Comparison of ENCODE assay signal across 21 cellular contexts in genomic region chr18:75405341-75405740, GRCh38. TPM values are rescaled to one million over a fixed set of nuclear protein-coding genes. Genes with fewer than 3 reads are reported as not detected.
"Had no signal": no experiment of that assay in that cellular context is flagged by ENCODE, and none has a peak within 500 bp of the region (broad histone marks: within the 10 kb centered on the region; RNA-seq: fewer than 3 reads in every experiment).

No MANE protein-coding gene starts in this region.

- H3K27ac Mint-ChIP-seq: progenitor cell of endocrine pancreas had no signal

- DNase-seq: activated naive CD4-positive, alpha-beta T cell; caudate nucleus; head of caudate nucleus; kidney glomerular epithelial cell; lower lobe of right lung; midbrain; right cardiac atrium; small intestine; stimulated activated CD4-positive, alpha-beta T cell treated with anti-CD3 and anti-CD28 coated beads, Interleukin-4, amount 100 ng/mL, for 4 hours; stimulated activated CD8-positive, alpha-beta memory T cell treated with anti-CD3 and anti-CD28 coated beads, Interleukin-4, amount 100 ng/mL, for 48 hours; stimulated activated naive CD4-positive, alpha-beta T cell treated with Interleukin-2 at 50 U/mL for 16 hours; trophoblast cell had no signal

- ATAC-seq: activated CD4-positive, CD25-positive, alpha-beta regulatory T cell treated with anti-CD3 and anti-CD28 coated beads, Interleukin-2, amount 50 U/mL, for 24 hours; lower lobe of right lung; right cardiac atrium had no signal

- H3K9me3 ChIP-seq: esophagus muscularis mucosa, lower lobe of right lung had no signal

- H3K4me3 ChIP-seq: coronary artery, esophagus muscularis mucosa, lower lobe of right lung had no signal

RNA-seq across cellular contexts. Expression of gene SMIM21, which starts 22.2 kb away (rescaled TPM):
- total RNA-seq: activated CD8-positive, alpha-beta memory T cell treated with anti-CD3 and anti-CD28 coated beads for 36 hours; esophagus muscularis mucosa; frontal cortex; lower lobe of right lung; myocyte; omental fat pad; progenitor cell of endocrine pancreas; right cardiac atrium had no signal
- polyA plus RNA-seq: neural cell, right cardiac atrium, small intestine had no signal
